Comparison of ENCODE assay signal across 10 cellular contexts in the genomic region with DNA sequence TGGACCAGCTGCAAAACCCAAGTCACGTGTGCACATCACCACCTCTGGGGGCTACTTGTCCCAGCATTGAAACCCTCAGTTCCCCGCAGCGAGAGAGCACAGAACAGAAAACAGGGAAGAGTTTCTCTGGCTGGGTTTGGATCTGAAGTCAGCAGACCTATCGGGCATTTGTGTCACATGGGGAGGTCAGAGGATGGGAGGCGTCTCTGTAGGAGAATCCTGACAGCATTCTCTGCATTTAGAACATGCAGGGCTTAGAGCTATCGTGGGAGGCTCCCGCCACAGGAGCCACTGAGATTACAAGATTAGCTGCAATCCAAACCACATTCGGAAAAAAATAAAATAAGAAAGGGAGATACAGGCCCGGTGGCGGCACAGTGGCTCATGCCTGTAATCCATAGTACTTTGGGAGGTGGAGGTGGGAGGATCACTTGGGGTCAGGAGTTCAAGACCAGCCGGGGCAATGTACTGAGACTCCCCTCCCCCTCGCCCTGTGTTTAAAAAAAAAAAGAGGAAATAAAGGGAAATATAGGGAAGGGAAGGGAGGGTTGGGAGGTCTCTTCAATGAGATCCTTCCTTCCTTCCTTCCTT. TPM values are rescaled to one million over a fixed set of nuclear protein-coding genes. Genes with fewer than 3 reads are reported as not detected.
DNase-seq lines count a peak whose midpoint lies in the region; ATAC-seq and TF ChIP-seq lines count a peak whose summit lies in the region.
"Had no signal": no experiment of that assay in that cellular context is flagged by ENCODE, and none has a peak within 500 bp of the region (broad histone marks: within the 10 kb centered on the region; RNA-seq: fewer than 3 reads in every experiment).

No MANE protein-coding gene starts in this region.

- TF ChIP-seq CTCF in gastrocnemius medialis (IDR thresholded peaks at IDR 0.05 in 4 of 5, conservative IDR thresholded peaks at IDR 0.05 in 1 of 5) (no peak), ascending aorta (IDR thresholded peaks at IDR 0.05) (no peak)

- H3K27ac ChIP-seq in gastrocnemius medialis (peak overlapping the region; percentile 64 to 81 (median 78)), ascending aorta (no peak overlapping the region)

- H3K4me3 ChIP-seq in H7 (ENCODE audit: insufficient read depth, low read depth, low read length) (no peak overlapping the region), gastrocnemius medialis (no peak overlapping the region), ascending aorta (no peak overlapping the region)

- H3K9me3 ChIP-seq in gastrocnemius medialis (no peaks in the 10 kb centered on the region), ascending aorta (no peaks in the 10 kb centered on the region)

- peak; percentile 9 to 18 for TF ChIP-seq POLR2A in gastrocnemius medialis (IDR thresholded peaks at IDR 0.05)

- in situ Hi-C loops in gastrocnemius medialis (cut with MboI; ENCODE audit: low sequenced_read_pairs in 4 of 4) = loop anchor here in 3 of 4 donors (10.0 to 25.0 kb wide), 4 partner anchors 60 to 188 kb away; a partner anchor contains a TSS

- H3K4me1 ChIP-seq in gastrocnemius medialis (peaks cover 44 to 68% of the 10 kb centered on the region in 2 donors), ascending aorta (peaks cover 15 to 24% of the 10 kb centered on the region in 2 donors)

- intact Hi-C loops in gastrocnemius medialis (cut with DNase I; ENCODE audit: low total_unique reads) (no loop called here), ascending aorta (cut with DNase I) (no loop called here)

- no peaks in the 10 kb centered on the region for H3K36me3 ChIP-seq in H7 (replicated peaks; ENCODE audit: control insufficient read depth, insufficient read depth, low read length)
- H3K36me3 ChIP-seq in gastrocnemius medialis = no peaks in the 10 kb centered on the region
- H3K36me3 ChIP-seq in ascending aorta = no peaks in the 10 kb centered on the region

- ATAC-seq in gastrocnemius medialis (peak; percentile 25 to 36), HG03469 (IDR thresholded peaks at IDR 0.05; ENCODE audit: unreplicated experiment) (no peak), HG03097 (IDR thresholded peaks at IDR 0.05; ENCODE audit: low FRiP score, unreplicated experiment) (no peak)
- ATAC-seq: activated CD4-positive, CD25-positive, alpha-beta regulatory T cell treated with anti-CD3 and anti-CD28 coated beads, Interleukin-2, amount 50 U/mL, for 24 hours had no signal

- H3K27me3 ChIP-seq in H7 (ENCODE audit: control insufficient read depth, insufficient read depth, low read length) = peaks cover 2% of the 10 kb centered on the region; the same call in 1 of the 2 replicates
- no peaks in the 10 kb centered on the region for H3K27me3 ChIP-seq in gastrocnemius medialis
- no peaks in the 10 kb centered on the region for H3K27me3 ChIP-seq in ascending aorta

- DNase-seq in H7 = peak; percentile 39
- peak; percentile 12 for DNase-seq in SK-N-DZ (ENCODE audit: low spot score)
- peak; percentile 70 for DNase-seq in foreskin melanocyte
- DNase-seq in gastrocnemius medialis = peak; percentile 57 to 69
- DNase-seq in NCI-H2196 treated with DMSO at 0.1 percent for 48 hours (lab: John Stamatoyannopoulos, UW; ENCODE audit: unreplicated experiment) = no peak
- DNase-seq in ascending aorta (ENCODE audit: low spot score in 2 of 2) = no peak
- DNase-seq: NCI-H526 treated with DMSO at 0.1 percent for 48 hours had no signal

RNA-seq across cellular contexts. Expression of a gene that starts 2.9 kb away (rescaled TPM):
- 10.4 and 14.2 TPM in 2 replicates for total RNA-seq in H7 (2014; rRNA removed; shearing (Covaris generic))
- polyA plus RNA-seq in SK-N-DZ (2014; cell fraction: cytosol; rRNA removed) = 2.8 and 4.7 TPM in 2 replicates
- 5.8 and 6.5 TPM in 2 replicates for polyA plus RNA-seq in SK-N-DZ (2014; cell fraction: nucleus; rRNA removed)
- total RNA-seq in gastrocnemius medialis (1 to 10 TPM in 1 of 4 donors, under 1 TPM in 1, not detected in 2; 0.62 to 1.2 TPM), ascending aorta (not detected)

RNA-seq across cellular contexts. Expression of a gene that starts 29.7 kb away (rescaled TPM):
- 4.6 and 5.5 TPM in 2 replicates for total RNA-seq in H7 (2014; rRNA removed; shearing (Covaris generic))
- 7.0 and 7.5 TPM in 2 replicates for polyA plus RNA-seq in SK-N-DZ (2014; cell fraction: cytosol; rRNA removed)
- polyA plus RNA-seq in SK-N-DZ (2014; cell fraction: nucleus; rRNA removed) = 8.0 and 8.9 TPM in 2 replicates
- total RNA-seq in gastrocnemius medialis (1 to 10 TPM; 1.3 to 4.7 (median 1.5) TPM), ascending aorta (3.0 TPM)

RNA-seq across cellular contexts. Expression of a gene that starts 54.6 kb away (rescaled TPM):
- total RNA-seq in H7 (2014; rRNA removed; shearing (Covaris generic)) = 9.6 and 18.7 TPM in 2 replicates
- polyA plus RNA-seq in SK-N-DZ (2014; cell fraction: cytosol; rRNA removed) = 1.2 and 1.7 TPM in 2 replicates
- 1.1 and 2.9 TPM in 2 replicates for polyA plus RNA-seq in SK-N-DZ (2014; cell fraction: nucleus; rRNA removed)
- 10 to 100 TPM; 26.1 to 48.5 (median 45.2) TPM for total RNA-seq in gastrocnemius medialis
- 86.3 TPM for total RNA-seq in ascending aorta

Comparison
In these comparisons a context has a peak if more than half of its experiments do, and no peak if none do; other contexts are left out.
1. DNase-seq: peak in H7 (single experiment), SK-N-DZ (single experiment), foreskin melanocyte (single experiment) and gastrocnemius medialis (2 of 2); none in NCI-H2196 treated with DMSO at 0.1 percent for 48 hours (single experiment) and ascending aorta (0 of 2).
2. ATAC-seq: peak in gastrocnemius medialis (2 of 2); none in HG03469 (single experiment) and HG03097 (single experiment).
3. H3K27ac ChIP-seq: peak in gastrocnemius medialis (4 of 4); none in ascending aorta (0 of 2).